Comparison of ENCODE assay signal across 19 cellular contexts in genomic region chr7:36188266-36188665, GRCh38. TPM values are rescaled to one million over a fixed set of nuclear protein-coding genes. Genes with fewer than 3 reads are reported as not detected.
A peak's percentile ranks its signal among the peaks of the same experiment; 100 is the strongest.
DNase-seq lines count a peak whose midpoint lies in the region; TF ChIP-seq lines count a peak whose summit lies in the region.
"Had no signal": no experiment of that assay in that cellular context is flagged by ENCODE, and none has a peak within 500 bp of the region (broad histone marks: within the 10 kb centered on the region; RNA-seq: fewer than 3 reads in every experiment).

No MANE protein-coding gene starts in this region.

- H3K9ac ChIP-seq in OCI-LY1 (ENCODE audit: low read length), result no peak overlapping the region
- H3K9ac ChIP-seq in MM.1S (ENCODE audit: low read length), result no peak overlapping the region

- H3K36me3 Mint-ChIP-seq in CD14-positive monocyte, result peaks cover 27 to 31% of the 10 kb centered on the region in 2 donors

- H4K20me1 ChIP-seq in OCI-LY1 (ENCODE audit: insufficient read depth, low read length) (no peaks in the 10 kb centered on the region), PC-9 (ENCODE audit: insufficient read depth) (no peaks in the 10 kb centered on the region; the same call in 1 of the 2 replicates), MM.1S (ENCODE audit: insufficient read depth, low read length) (no peaks in the 10 kb centered on the region)

- no peaks in the 10 kb centered on the region for H3K9me3 ChIP-seq in OCI-LY1 (ENCODE audit: low read length)
- no peaks in the 10 kb centered on the region for H3K9me3 ChIP-seq in PC-9 (ENCODE audit: insufficient read depth, low read depth)
- no peaks in the 10 kb centered on the region for H3K9me3 ChIP-seq in MM.1S (replicated peaks; ENCODE audit: insufficient read depth, low read length)

- H3K4me3 ChIP-seq in OCI-LY1 (ENCODE audit: low read depth, low read length, poor library complexity, severe bottlenecking) (no peak overlapping the region), PC-9 (no peak overlapping the region), MM.1S (ENCODE audit: low read length) (no peak overlapping the region)

- no peak overlapping the region for H2AFZ ChIP-seq in OCI-LY1 (ENCODE audit: low read length)
- H2AFZ ChIP-seq in PC-9, result no peak overlapping the region
- H2AFZ ChIP-seq in MM.1S (ENCODE audit: low read length), result no peak overlapping the region

- no peaks in the 10 kb centered on the region for H3K36me3 ChIP-seq in OCI-LY1 (ENCODE audit: insufficient read depth, low read length)
- no peaks in the 10 kb centered on the region for H3K36me3 ChIP-seq in PC-9 (ENCODE audit: low read depth)
- no peaks in the 10 kb centered on the region for H3K36me3 ChIP-seq in MM.1S (replicated peaks; ENCODE audit: insufficient read depth, low read length)

- CTCF ChIA-PET in PC-9 (lab: Charles Lee), result no interaction called here

- BruUV-seq in PC-9 (replicated peaks; lab: Mats Ljungman, UMichigan), result no TSS peak

- no peak overlapping the region for H3K4me3 Mint-ChIP-seq in CD14-positive monocyte
- H3K4me3 Mint-ChIP-seq: central memory CD8-positive, alpha-beta T cell had no signal

- H3K27ac Mint-ChIP-seq in CD14-positive monocyte, result peak overlapping the region in 3 of 7 donors; percentile 50 to 70 (median 61)

- H3K79me2 ChIP-seq in OCI-LY1 (ENCODE audit: insufficient read depth, low read length) (no peaks in the 10 kb centered on the region), PC-9 (ENCODE audit: low read depth) (no peaks in the 10 kb centered on the region), MM.1S (ENCODE audit: low read length) (no peaks in the 10 kb centered on the region)

- H3K27me3 ChIP-seq in OCI-LY1 (ENCODE audit: insufficient read depth, low read length) (no peaks in the 10 kb centered on the region), PC-9 (ENCODE audit: insufficient read depth, low read depth) (no peaks in the 10 kb centered on the region), MM.1S (replicated peaks; ENCODE audit: insufficient read depth, low read length) (no peaks in the 10 kb centered on the region)

- H3K4me1 Mint-ChIP-seq in CD14-positive monocyte, result peaks cover 63% of the 10 kb centered on the region
- H3K4me1 Mint-ChIP-seq: central memory CD8-positive, alpha-beta T cell had no signal

- H3K9me2 ChIP-seq in OCI-LY1 (ENCODE audit: low read depth, low read length), result no peaks in the 10 kb centered on the region
- H3K9me2 ChIP-seq in PC-9 (ENCODE audit: insufficient read depth), result no peaks in the 10 kb centered on the region
- no peaks in the 10 kb centered on the region for H3K9me2 ChIP-seq in MM.1S (replicated peaks; ENCODE audit: insufficient read depth, low read length)

- H3K4me1 ChIP-seq in OCI-LY1 (ENCODE audit: insufficient read depth, low read length, severe bottlenecking) (peaks cover 98% of the 10 kb centered on the region), PC-9 (replicated peaks; ENCODE audit: insufficient read depth) (peaks cover 26% of the 10 kb centered on the region), MM.1S (ENCODE audit: low read length) (no peaks in the 10 kb centered on the region)

- H3K4me2 ChIP-seq in OCI-LY1 (ENCODE audit: low read length) (no peak overlapping the region; the same call in 1 of the 2 replicates), PC-9 (no peak overlapping the region), MM.1S (ENCODE audit: low read depth, low read length) (no peak overlapping the region)

- H3K9me3 Mint-ChIP-seq in CD14-positive monocyte, result peaks cover 5 to 7% (median 6%) of the 10 kb centered on the region in 7 donors
- H3K9me3 Mint-ChIP-seq: central memory CD8-positive, alpha-beta T cell had no signal

- peaks cover 0 to 5% (median 1%) of the 10 kb centered on the region in 3 donors for H3K27me3 Mint-ChIP-seq in CD14-positive monocyte (ENCODE audit: low read depth in 3 of 3)

- intact Hi-C loops in CD14-positive monocyte (cut with micrococcal nuclease), result no loop called here
- intact Hi-C loops in posterior cingulate gyrus (cut with DNase I), result loop anchor here (5.0 kb wide), 1 partner anchor 36 kb away; the partner anchor contains the start of gene EEPD1
- intact Hi-C loops in PC-9 (cut with micrococcal nuclease; ENCODE audit: unreplicated experiment), result no loop called here

- TF ChIP-seq CTCF in CD14-positive monocyte (IDR thresholded peaks at IDR 0.05) (no peak), OCI-LY1 (IDR thresholded peaks at IDR 0.05; ENCODE audit: low read length) (no peak), PC-9 (conservative IDR thresholded peaks at IDR 0.05) (no peak), MM.1S (IDR thresholded peaks at IDR 0.05; ENCODE audit: low read length) (no peak)

- peak; percentile 77 for DNase-seq in CD14-positive monocyte (ENCODE audit: low spot score)
- DNase-seq in globus pallidus (ENCODE audit: low spot score), result peak; percentile 84
- peak in 7 of 10 donors; percentile 32 to 93 (median 57) for DNase-seq in posterior cingulate gyrus
- DNase-seq in mucosa of gallbladder (ENCODE audit: low spot score), result no peak
- no peak for DNase-seq in PC-9
- no peak for DNase-seq in NCI-H2029 (lab: John Stamatoyannopoulos, UW)
- no peak for DNase-seq in MM.1S
- DNase-seq: activated CD4-positive, CD25-positive, alpha-beta regulatory T cell treated with anti-CD3 and anti-CD28 coated beads, Interleukin-2, amount 50 U/mL, for 72 hours; activated naive CD4-positive, alpha-beta T cell treated with anti-CD3 and anti-CD28 coated beads, Interleukin-2, amount 50 U/mL, for 16 hours; aorta; foreskin fibroblast; NCI-H146; NCI-H526; Right ventricle myocardium superior; stimulated activated CD4-positive, alpha-beta T cell treated with anti-CD3 and anti-CD28 coated beads, Interleukin-12 subunit alpha, Interleukin-12 subunit beta, amount 100 ng/mL, for 4 hours; stimulated activated CD4-positive, alpha-beta T cell treated with anti-CD3 and anti-CD28 coated beads, Interleukin-4, amount 100 ng/mL, for 4 hours; SW 1271 had no signal

- H3K27ac ChIP-seq in OCI-LY1 (ENCODE audit: low read depth, low read length, poor library complexity, severe bottlenecking) (peak overlapping the region; percentile 96), PC-9 (no peak overlapping the region), MM.1S (ENCODE audit: low read length) (no peak overlapping the region)

- POLR2A ChIA-PET in PC-9 (lab: Charles Lee; ENCODE audit: unreplicated experiment), result no interaction called here

- H3F3A ChIP-seq in OCI-LY1 (ENCODE audit: insufficient read depth, low read length), result no peaks in the 10 kb centered on the region
- H3F3A ChIP-seq in PC-9 (ENCODE audit: insufficient read depth, low read depth), result no peaks in the 10 kb centered on the region
- H3F3A ChIP-seq in MM.1S (ENCODE audit: insufficient read depth, low read length), result no peaks in the 10 kb centered on the region

RNA-seq across cellular contexts. Expression of gene EEPD1, which starts 35.2 kb away (rescaled TPM):
- 10 to 100 TPM in 1 of 2 donors, 1 to 10 TPM in 1; 8.6 to 12.6 TPM for polyA plus RNA-seq in CD14-positive monocyte
- total RNA-seq in mucosa of gallbladder (40.1 TPM), PC-9 (2021) (6.0 and 9.4 TPM in 2 replicates)

Comparison
In these comparisons a context has a peak if more than half of its experiments do, and no peak if none do; other contexts are left out.
1. DNase-seq: peak in CD14-positive monocyte (single experiment), globus pallidus (single experiment) and posterior cingulate gyrus (7 of 10); none in mucosa of gallbladder (single experiment), PC-9 (0 of 2), NCI-H2029 (single experiment) and MM.1S (single experiment).